Comparison of ENCODE assay signal across 9 cellular contexts in the genomic region with DNA sequence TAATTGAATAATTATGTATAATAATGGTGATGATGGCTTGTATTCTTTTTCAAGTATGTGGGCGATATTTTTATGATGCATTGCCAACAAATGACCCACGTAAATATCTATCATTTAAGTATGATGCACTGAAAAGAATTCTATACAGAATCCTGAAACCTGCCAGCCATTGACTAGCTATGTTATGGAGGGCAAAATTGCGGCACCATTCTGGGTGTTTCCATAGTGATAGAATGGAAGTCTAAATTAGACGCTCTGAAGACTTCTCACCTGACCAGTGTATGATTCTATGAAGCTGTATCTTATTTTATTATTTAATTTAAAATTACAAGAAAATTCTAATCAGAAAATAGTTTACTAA. TPM values are rescaled to one million over a fixed set of nuclear protein-coding genes. Genes with fewer than 3 reads are reported as not detected.
A peak's percentile ranks its signal among the peaks of the same experiment; 100 is the strongest.
DNase-seq lines count a peak whose midpoint lies in the region; ATAC-seq, FAIRE-seq and TF ChIP-seq lines count a peak whose summit lies in the region.
"Had no signal": no experiment of that assay in that cellular context is flagged by ENCODE, and none has a peak within 500 bp of the region (broad histone marks: within the 10 kb centered on the region; RNA-seq: fewer than 3 reads in every experiment).

No MANE protein-coding gene starts in this region.

- H3F3A ChIP-seq in Loucy (ENCODE audit: low read depth) = peaks cover 5% of the 10 kb centered on the region; the same call in 1 of the 2 replicates

- TF ChIP-seq CTCF in CD8-positive, alpha-beta T cell (IDR thresholded peaks at IDR 0.05) = no peak
- TF ChIP-seq CTCF in Loucy (conservative IDR thresholded peaks at IDR 0.05; ENCODE audit: low read length) (no peak), MCF 10A (IDR thresholded peaks at IDR 0.05; ENCODE audit: unreplicated experiment) (no peak)

- H3K9ac ChIP-seq in Loucy (ENCODE audit: low read depth, low read length, poor library complexity, severe bottlenecking) = peak overlapping the region; percentile 89

- H3K4me3 ChIP-seq in CD8-positive, alpha-beta T cell (ENCODE audit: low read depth, low read length) = peak overlapping the region; percentile 46
- H3K4me3 ChIP-seq in Loucy (ENCODE audit: low read length, poor library complexity, severe bottlenecking) = peak overlapping the region; percentile 82
- H3K4me3 ChIP-seq in naive thymus-derived CD4-positive, alpha-beta T cell (ENCODE audit: low read length) = peak overlapping the region; percentile 94

- no peak for DNase-seq in CD8-positive, alpha-beta T cell
- DNase-seq in MCF 10A (ENCODE audit: unreplicated experiment) (no peak), SIG-M5 (lab: John Stamatoyannopoulos, UW) (no peak), NCI-H226 (no peak), RCC 7860 (ENCODE audit: low spot score) (no peak), NCI-H2081 (lab: John Stamatoyannopoulos, UW) (no peak)
- no peak for DNase-seq in naive thymus-derived CD4-positive, alpha-beta T cell

- H3K9me2 ChIP-seq in Loucy (replicated peaks; ENCODE audit: low read depth, low read length) = no peaks in the 10 kb centered on the region

- H3K79me2 ChIP-seq in Loucy (ENCODE audit: insufficient read depth, low read length) = peaks cover 42% of the 10 kb centered on the region

- H3K9me3 Mint-ChIP-seq in CD8-positive, alpha-beta T cell = no peaks in the 10 kb centered on the region
- H3K9me3 Mint-ChIP-seq in MCF 10A (ENCODE audit: unreplicated experiment) = no peaks in the 10 kb centered on the region
- H3K9me3 Mint-ChIP-seq in naive thymus-derived CD4-positive, alpha-beta T cell = peaks cover 0 to 2% (median 0%) of the 10 kb centered on the region in 11 donors

- H3K4me1 ChIP-seq in CD8-positive, alpha-beta T cell (ENCODE audit: insufficient read depth, low read length) = peaks cover 3% of the 10 kb centered on the region
- H3K4me1 ChIP-seq in Loucy (ENCODE audit: insufficient read depth, low read length, poor library complexity, severe bottlenecking) = peaks cover 42% of the 10 kb centered on the region
- H3K4me1 ChIP-seq in naive thymus-derived CD4-positive, alpha-beta T cell (ENCODE audit: control insufficient read depth in 2 of 2, insufficient read depth in 2 of 2, low read length in 2 of 2) = peaks cover 5 to 24% of the 10 kb centered on the region in 2 donors

- peak overlapping the region; percentile 96 for H3K27ac ChIP-seq in CD8-positive, alpha-beta T cell (ENCODE audit: low read depth, low read length)
- H3K27ac ChIP-seq in naive thymus-derived CD4-positive, alpha-beta T cell (ENCODE audit: low read depth, low read length) = peak overlapping the region; percentile 98

- CTCF ChIA-PET in CD8-positive, alpha-beta T cell (lab: Charles Lee) = no interaction called here
- CTCF ChIA-PET in MCF 10A (lab: Yijun Ruan, JAX) = interaction anchor here (0.8 to 1.1 kb wide), 2 partner anchors 78 to 830 kb away, joined by 3 to 4 read pairs; no protein-coding TSS in a partner anchor
- CTCF ChIA-PET in naive thymus-derived CD4-positive, alpha-beta T cell (lab: Charles Lee) = interaction anchor here (0.7 to 1.2 kb wide), 3 partner anchors 33 to 154 kb away, joined by 3 read pairs; no protein-coding TSS in a partner anchor

- H3K27ac Mint-ChIP-seq in CD8-positive, alpha-beta T cell = no peak overlapping the region
- peak overlapping the region; percentile 99 for H3K27ac Mint-ChIP-seq in MCF 10A (ENCODE audit: low read depth, unreplicated experiment)
- H3K27ac Mint-ChIP-seq in naive thymus-derived CD4-positive, alpha-beta T cell = peak overlapping the region in 6 of 9 donors; percentile 9 to 100 (median 100)

- H3K27me3 ChIP-seq in CD8-positive, alpha-beta T cell (ENCODE audit: insufficient read depth, low read length) = no peaks in the 10 kb centered on the region
- no peaks in the 10 kb centered on the region for H3K27me3 ChIP-seq in Loucy (ENCODE audit: insufficient read depth, low read length, poor library complexity, severe bottlenecking)
- no peaks in the 10 kb centered on the region for H3K27me3 ChIP-seq in naive thymus-derived CD4-positive, alpha-beta T cell (ENCODE audit: control insufficient read depth in 2 of 2, insufficient read depth in 2 of 2, low read length in 2 of 2)

- H4K20me1 ChIP-seq in Loucy (ENCODE audit: insufficient read depth, low read length, poor library complexity, severe bottlenecking) = peaks cover 36% of the 10 kb centered on the region

- FAIRE-seq in RCC 7860 (lab: Jason Lieb, UNC) = no peak

- no peaks in the 10 kb centered on the region for H3K27me3 Mint-ChIP-seq in CD8-positive, alpha-beta T cell (ENCODE audit: low read depth)
- H3K27me3 Mint-ChIP-seq in MCF 10A (ENCODE audit: insufficient read depth, unreplicated experiment) = no peaks in the 10 kb centered on the region
- no peaks in the 10 kb centered on the region for H3K27me3 Mint-ChIP-seq in naive thymus-derived CD4-positive, alpha-beta T cell

- POLR2A ChIA-PET in CD8-positive, alpha-beta T cell (lab: Charles Lee) = interaction anchor here (1.0 to 2.0 kb wide), 3 partner anchors 12 to 82 kb away, joined by 4 to 7 read pairs (median 4); a partner anchor contains a TSS
- POLR2A ChIA-PET in MCF 10A (lab: Yijun Ruan, JAX) = interaction anchor here (0.7 to 1.6 kb wide), 4 partner anchors 10 to 155 kb away, joined by 3 to 6 read pairs (median 5); no protein-coding TSS in a partner anchor
- POLR2A ChIA-PET in naive thymus-derived CD4-positive, alpha-beta T cell (lab: Charles Lee) = interaction anchor here (0.9 to 3.0 kb wide), 9 partner anchors 8 to 155 kb away, joined by 3 to 29 read pairs (median 4); a partner anchor contains a TSS

- H3K4me3 Mint-ChIP-seq in CD8-positive, alpha-beta T cell = peak overlapping the region; percentile 97
- peak overlapping the region; percentile 94 for H3K4me3 Mint-ChIP-seq in MCF 10A (ENCODE audit: unreplicated experiment)
- H3K4me3 Mint-ChIP-seq in naive thymus-derived CD4-positive, alpha-beta T cell = peak overlapping the region; percentile 92 to 100 (median 98)

- TSS peak; percentile 92 for BruUV-seq in MCF 10A (replicated peaks; lab: Mats Ljungman, UMichigan)

- H3K9me3 ChIP-seq in CD8-positive, alpha-beta T cell (ENCODE audit: low read length) = no peaks in the 10 kb centered on the region
- no peaks in the 10 kb centered on the region for H3K9me3 ChIP-seq in Loucy (ENCODE audit: insufficient read depth, low read depth, low read length)
- H3K9me3 ChIP-seq in naive thymus-derived CD4-positive, alpha-beta T cell (ENCODE audit: control insufficient read depth in 2 of 3, low read length in 3 of 3) = no peaks in the 10 kb centered on the region

- H3K4me2 ChIP-seq in Loucy (ENCODE audit: low read depth, low read length, poor library complexity, severe bottlenecking) = peak overlapping the region; percentile 77

- ATAC-seq in CD8-positive, alpha-beta T cell = no peak
- no peak for ATAC-seq in naive thymus-derived CD4-positive, alpha-beta T cell

- intact Hi-C loops in CD8-positive, alpha-beta T cell (cut with DNase I, micrococcal nuclease) = loop anchor here (1.0 to 10.0 kb wide), 7 partner anchors 15 to 799 kb away; a partner anchor contains a TSS
- intact Hi-C loops in MCF 10A (cut with micrococcal nuclease) = loop anchor here (1.0 to 10.0 kb wide), 4 partner anchors 155 to 629 kb away; a partner anchor contains a TSS
- intact Hi-C loops in naive thymus-derived CD4-positive, alpha-beta T cell (cut with micrococcal nuclease) = loop anchor here (1.0 to 5.0 kb wide), 6 partner anchors 12 to 804 kb away; a partner anchor contains a TSS

- peak overlapping the region; percentile 79 for H2AFZ ChIP-seq in Loucy (ENCODE audit: low read length)

- peaks cover 33% of the 10 kb centered on the region for H3K36me3 Mint-ChIP-seq in CD8-positive, alpha-beta T cell
- peaks cover 14% of the 10 kb centered on the region for H3K36me3 Mint-ChIP-seq in MCF 10A (ENCODE audit: insufficient read depth, unreplicated experiment)
- peaks cover 0 to 17% (median 6%) of the 10 kb centered on the region in 5 donors for H3K36me3 Mint-ChIP-seq in naive thymus-derived CD4-positive, alpha-beta T cell

- no peaks in the 10 kb centered on the region for H3K36me3 ChIP-seq in CD8-positive, alpha-beta T cell (ENCODE audit: insufficient read depth, low read length)
- peaks cover 4% of the 10 kb centered on the region; the same call in 1 of the 2 replicates for H3K36me3 ChIP-seq in Loucy (ENCODE audit: insufficient read depth, low read length)
- peaks cover 0 to 4% (median 0%) of the 10 kb centered on the region in 3 experiments for H3K36me3 ChIP-seq in naive thymus-derived CD4-positive, alpha-beta T cell (ENCODE audit: control insufficient read depth in 2 of 3, insufficient read depth in 3 of 3, low read length in 3 of 3)

- H3K4me1 Mint-ChIP-seq in CD8-positive, alpha-beta T cell (ENCODE audit: low read depth) = peaks cover 45% of the 10 kb centered on the region
- peaks cover 23% of the 10 kb centered on the region for H3K4me1 Mint-ChIP-seq in MCF 10A (ENCODE audit: insufficient read depth, unreplicated experiment)
- peaks cover 16 to 63% (median 46%) of the 10 kb centered on the region in 7 donors for H3K4me1 Mint-ChIP-seq in naive thymus-derived CD4-positive, alpha-beta T cell

RNA-seq across cellular contexts. Expression of a gene that starts 0.7 kb away (rescaled TPM):
- total RNA-seq in CD8-positive, alpha-beta T cell = 100 to 1,000 TPM; 134 to 143 TPM
- 17.7 and 19.0 TPM in 2 replicates for total RNA-seq in MCF 10A (2022)
- 10 to 100 TPM; 33.9 to 89.7 (median 63.8) TPM for total RNA-seq in naive thymus-derived CD4-positive, alpha-beta T cell
- polyA plus RNA-seq in naive thymus-derived CD4-positive, alpha-beta T cell = 10 to 100 TPM; 17.5 to 20.4 TPM

RNA-seq across cellular contexts. Expression of a gene that starts 12.6 kb away (rescaled TPM):
- total RNA-seq in CD8-positive, alpha-beta T cell = 1 to 10 TPM; 1.0 to 1.3 TPM
- total RNA-seq in MCF 10A (2022) = not detected in 2 replicates
- total RNA-seq in naive thymus-derived CD4-positive, alpha-beta T cell = 10 to 100 TPM in 3 of 5 experiments, 1 to 10 TPM in 2; 3.3 to 39.1 (median 15.0) TPM
- polyA plus RNA-seq in naive thymus-derived CD4-positive, alpha-beta T cell = 1 to 10 TPM; 9.7 to 9.9 TPM
- total RNA-seq: M059J had no signal
